Comparison of ENCODE assay signal across 1 cellular context in the genomic region with DNA sequence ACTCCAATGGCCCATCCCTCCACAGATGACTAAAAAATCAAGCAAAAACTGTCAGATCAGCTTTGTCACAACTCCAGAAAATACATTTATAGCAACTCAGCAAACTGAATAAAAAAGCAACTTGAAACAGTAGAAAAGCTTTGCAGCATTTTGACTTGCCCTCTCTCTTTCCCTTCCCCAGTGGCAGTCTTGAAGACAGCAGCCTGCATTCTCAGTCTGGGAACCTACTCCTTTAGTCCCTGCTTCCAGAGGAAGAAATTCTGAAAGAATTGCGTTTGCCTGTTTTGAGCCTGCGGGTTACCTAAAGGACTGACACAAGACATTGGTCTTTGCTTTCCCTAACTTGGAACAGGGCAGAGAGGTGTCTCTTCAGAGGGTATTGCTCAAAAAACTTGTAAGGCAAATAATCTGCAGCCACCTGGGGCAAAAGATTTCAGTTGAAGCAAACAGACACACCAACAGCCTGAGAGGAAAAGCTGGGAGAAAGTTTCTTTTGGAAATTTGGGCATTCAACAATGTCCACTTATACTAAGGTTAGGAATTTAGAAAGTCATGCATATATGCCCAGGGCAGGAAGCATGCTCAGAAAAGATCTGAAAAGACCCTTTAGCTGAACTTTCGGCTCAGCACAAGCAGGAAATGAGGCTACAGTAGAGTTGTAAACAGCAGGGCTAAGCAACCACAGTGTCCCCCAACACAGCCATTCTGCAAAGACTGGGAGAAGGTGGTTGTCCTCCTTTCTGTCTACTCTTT.
TF ChIP-seq lines count a peak whose summit lies in the region.

No MANE protein-coding gene starts in this region.

TF ChIP-seq in SK-N-SH, 30 proteins besides CTCF, POLR2A, EP300 and RAD21 (continued from another document):
- TF ChIP-seq TCF12 (IDR thresholded peaks at IDR 0.05) (no peak), FOSL2 (IDR thresholded peaks at IDR 0.05; ENCODE audit: borderline replicate concordance, low read depth) (no peak), MEF2A (IDR thresholded peaks at IDR 0.05; ENCODE audit: borderline replicate concordance, low read depth) (no peak), TEAD4 (IDR thresholded peaks at IDR 0.05; ENCODE audit: borderline replicate concordance, insufficient read depth) (no peak), TAF1 (IDR thresholded peaks at IDR 0.05; ENCODE audit: borderline replicate concordance, low read depth, low read length) (no peak), GABPA (IDR thresholded peaks at IDR 0.05; ENCODE audit: low read depth) (no peak), JUND (IDR thresholded peaks at IDR 0.05) (no peak)
- TF ChIP-seq, protein P1, sequence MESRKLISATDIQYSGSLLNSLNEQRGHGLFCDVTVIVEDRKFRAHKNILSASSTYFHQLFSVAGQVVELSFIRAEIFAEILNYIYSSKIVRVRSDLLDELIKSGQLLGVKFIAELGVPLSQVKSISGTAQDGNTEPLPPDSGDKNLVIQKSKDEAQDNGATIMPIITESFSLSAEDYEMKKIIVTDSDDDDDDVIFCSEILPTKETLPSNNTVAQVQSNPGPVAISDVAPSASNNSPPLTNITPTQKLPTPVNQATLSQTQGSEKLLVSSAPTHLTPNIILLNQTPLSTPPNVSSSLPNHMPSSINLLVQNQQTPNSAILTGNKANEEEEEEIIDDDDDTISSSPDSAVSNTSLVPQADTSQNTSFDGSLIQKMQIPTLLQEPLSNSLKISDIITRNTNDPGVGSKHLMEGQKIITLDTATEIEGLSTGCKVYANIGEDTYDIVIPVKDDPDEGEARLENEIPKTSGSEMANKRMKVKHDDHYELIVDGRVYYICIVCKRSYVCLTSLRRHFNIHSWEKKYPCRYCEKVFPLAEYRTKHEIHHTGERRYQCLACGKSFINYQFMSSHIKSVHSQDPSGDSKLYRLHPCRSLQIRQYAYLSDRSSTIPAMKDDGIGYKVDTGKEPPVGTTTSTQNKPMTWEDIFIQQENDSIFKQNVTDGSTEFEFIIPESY (IDR thresholded peaks at IDR 0.05; ENCODE audit: borderline replicate concordance, low read depth) = no peak
